11 cellular contexts compared by ENCODE assay signal in genomic region chr2:219125225-219125885, GRCh38. TPM values are rescaled to one million over a fixed set of nuclear protein-coding genes. Genes with fewer than 3 reads are reported as not detected.
DNase-seq lines count a peak whose midpoint lies in the region; ATAC-seq and TF ChIP-seq lines count a peak whose summit lies in the region.
"Had no signal": no experiment of that assay in that cellular context is flagged by ENCODE, and none has a peak within 500 bp of the region (broad histone marks: within the 10 kb centered on the region; RNA-seq: fewer than 3 reads in every experiment).

No MANE protein-coding gene starts in this region.

- no peak overlapping the region for H2AFZ ChIP-seq in Karpas-422 (ENCODE audit: low read length)

- intact Hi-C loops in vagina (cut with DNase I): no loop called here

- H3K79me2 ChIP-seq in Karpas-422 (ENCODE audit: low read length): no peaks in the 10 kb centered on the region

- H3K9me3 Mint-ChIP-seq in CD4-positive, CD25-positive, alpha-beta regulatory T cell: no peaks in the 10 kb centered on the region
- H3K9me3 Mint-ChIP-seq: T-helper 1 cell treated with Interleukin-12 subunit alpha and Interleukin-12 subunit beta and Interleukin-4 antibody, amounts not matched to agents 30 μg/mL and 1 μg/mL, for 36 hours had no signal

- no peak overlapping the region for H3K4me3 ChIP-seq in CD4-positive, CD25-positive, alpha-beta regulatory T cell (ENCODE audit: low read depth, low read length)
- H3K4me3 ChIP-seq in choroid plexus epithelial cell (ENCODE audit: low read depth, low read length): no peak overlapping the region
- H3K4me3 ChIP-seq in mucosa of rectum (ENCODE audit: low read length in 2 of 2): no peak overlapping the region
- no peak overlapping the region for H3K4me3 ChIP-seq in vagina
- no peak overlapping the region for H3K4me3 ChIP-seq in Karpas-422 (ENCODE audit: low read length)
- H3K4me3 ChIP-seq: GM12878, pancreas had no signal

- no peak overlapping the region for H3K4me3 Mint-ChIP-seq in CD4-positive, CD25-positive, alpha-beta regulatory T cell
- H3K4me3 Mint-ChIP-seq: T-helper 1 cell treated with Interleukin-12 subunit alpha and Interleukin-12 subunit beta and Interleukin-4 antibody, amounts not matched to agents 30 μg/mL and 1 μg/mL, for 36 hours had no signal

- peaks cover 18% of the 10 kb centered on the region for H3K36me3 Mint-ChIP-seq in CD4-positive, CD25-positive, alpha-beta regulatory T cell

- no peaks in the 10 kb centered on the region for H3K4me1 ChIP-seq in CD4-positive, CD25-positive, alpha-beta regulatory T cell (ENCODE audit: control insufficient read depth, insufficient read depth, low read length, poor library complexity, severe bottlenecking)
- H3K4me1 ChIP-seq in mucosa of rectum (ENCODE audit: control insufficient read depth in 2 of 2, insufficient read depth in 2 of 2, low read length in 2 of 2) (peaks cover 37 to 62% of the 10 kb centered on the region in 2 donors), vagina (peaks cover 14% of the 10 kb centered on the region), Karpas-422 (ENCODE audit: low read length) (no peaks in the 10 kb centered on the region)

- no peak for DNase-seq in CD4-positive, CD25-positive, alpha-beta regulatory T cell
- DNase-seq in LHCN-M2 (ENCODE audit: low read depth) (peak; percentile 98), choroid plexus epithelial cell (ENCODE audit: low read depth) (peak; percentile 95), vagina (ENCODE audit: extremely low spot score in 2 of 2) (no peak), Karpas-422 (no peak), NAMALWA (ENCODE audit: low spot score) (no peak)

- no peak overlapping the region for H3K4me2 ChIP-seq in Karpas-422 (ENCODE audit: low read depth, low read length, poor library complexity, severe bottlenecking)

- H3K9ac ChIP-seq in mucosa of rectum (ENCODE audit: low read depth in 1 of 2, low read length in 2 of 2) (peak overlapping the region in 1 of 2 donors; percentile 77), Karpas-422 (ENCODE audit: low read length) (no peak overlapping the region)

- no peak overlapping the region for H3K27ac ChIP-seq in CD4-positive, CD25-positive, alpha-beta regulatory T cell (ENCODE audit: insufficient read depth, low read length, poor library complexity, severe bottlenecking)
- H3K27ac ChIP-seq in mucosa of rectum (ENCODE audit: low read depth in 2 of 2, low read length in 2 of 2): peak overlapping the region; percentile 93 to 94
- no peak overlapping the region for H3K27ac ChIP-seq in vagina
- H3K27ac ChIP-seq in Karpas-422 (ENCODE audit: low read length): no peak overlapping the region

- H3K9me3 ChIP-seq in CD4-positive, CD25-positive, alpha-beta regulatory T cell (ENCODE audit: control insufficient read depth in 2 of 2, low read length in 2 of 2): no peaks in the 10 kb centered on the region
- H3K9me3 ChIP-seq in mucosa of rectum (ENCODE audit: control insufficient read depth in 2 of 2, low read length in 2 of 2): no peaks in the 10 kb centered on the region
- H3K9me3 ChIP-seq in vagina: no peaks in the 10 kb centered on the region
- no peaks in the 10 kb centered on the region for H3K9me3 ChIP-seq in Karpas-422 (ENCODE audit: low read length)
- H3K9me3 ChIP-seq: pancreas had no signal

- no peaks in the 10 kb centered on the region for H4K20me1 ChIP-seq in Karpas-422 (ENCODE audit: insufficient read depth, low read depth, low read length)

- H3K36me3 ChIP-seq in CD4-positive, CD25-positive, alpha-beta regulatory T cell (ENCODE audit: control insufficient read depth, insufficient read depth, low read length): peaks cover 11% of the 10 kb centered on the region
- no peaks in the 10 kb centered on the region for H3K36me3 ChIP-seq in mucosa of rectum (ENCODE audit: control insufficient read depth in 2 of 2, insufficient read depth in 2 of 2, low read length in 2 of 2)
- no peaks in the 10 kb centered on the region for H3K36me3 ChIP-seq in vagina
- no peaks in the 10 kb centered on the region for H3K36me3 ChIP-seq in Karpas-422 (ENCODE audit: insufficient read depth, low read length)
- H3K36me3 ChIP-seq: pancreas had no signal

- no peak for TF ChIP-seq CTCF in choroid plexus epithelial cell (conservative IDR thresholded peaks at IDR 0.05; ENCODE audit: low read depth, low read length)
- no peak for TF ChIP-seq CTCF in vagina (IDR thresholded peaks at IDR 0.05)

- ATAC-seq in CD4-positive, CD25-positive, alpha-beta regulatory T cell (ENCODE audit: low read depth in 2 of 2): no peak
- ATAC-seq in HG03097 (IDR thresholded peaks at IDR 0.05; ENCODE audit: low FRiP score, unreplicated experiment): no peak
- ATAC-seq: GM12878 had no signal

- H3K9me2 ChIP-seq in Karpas-422 (replicated peaks; ENCODE audit: insufficient read depth, low read length): no peaks in the 10 kb centered on the region

- H3K4me1 Mint-ChIP-seq in CD4-positive, CD25-positive, alpha-beta regulatory T cell: peaks cover 9 to 40% (median 17%) of the 10 kb centered on the region in 4 donors

- no peak for TF ChIP-seq POLR2A in vagina (IDR thresholded peaks at IDR 0.05)

- H3K27me3 Mint-ChIP-seq in CD4-positive, CD25-positive, alpha-beta regulatory T cell: no peaks in the 10 kb centered on the region

- no peaks in the 10 kb centered on the region for H3K27me3 ChIP-seq in CD4-positive, CD25-positive, alpha-beta regulatory T cell (ENCODE audit: control insufficient read depth, insufficient read depth, low read length)
- no peaks in the 10 kb centered on the region for H3K27me3 ChIP-seq in mucosa of rectum (ENCODE audit: control insufficient read depth in 2 of 2, insufficient read depth in 2 of 2, low read length in 2 of 2)
- no peaks in the 10 kb centered on the region for H3K27me3 ChIP-seq in vagina
- no peaks in the 10 kb centered on the region for H3K27me3 ChIP-seq in Karpas-422 (ENCODE audit: low read length)
- H3K27me3 ChIP-seq: pancreas had no signal

- H3K27ac Mint-ChIP-seq in CD4-positive, CD25-positive, alpha-beta regulatory T cell: peak overlapping the region in 2 of 3 donors; percentile 36 to 48
- H3K27ac Mint-ChIP-seq: T-helper 1 cell treated with Interleukin-12 subunit alpha and Interleukin-12 subunit beta and Interleukin-4 antibody, amounts not matched to agents 30 μg/mL and 1 μg/mL, for 36 hours had no signal

RNA-seq across cellular contexts. Expression of gene NHEJ1, which starts 35.3 kb away (rescaled TPM):
- total RNA-seq in CD4-positive, CD25-positive, alpha-beta regulatory T cell: 12.9 TPM
- 10 to 100 TPM; 24.6 to 29.1 (median 26.8) TPM for polyA plus RNA-seq in CD4-positive, CD25-positive, alpha-beta regulatory T cell
- 18.0 and 22.2 TPM in 2 replicates for total RNA-seq in LHCN-M2 (2014; rRNA removed)
- polyA plus RNA-seq in LHCN-M2 (2012): 10.3 TPM
- 17.7 TPM for total RNA-seq in vagina
- 10.4 and 21.5 TPM in 2 replicates for total RNA-seq in Karpas-422 (2014; rRNA removed; shearing (Covaris generic); ENCODE audit: low replicate concordance)

RNA-seq across cellular contexts. Expression of gene SLC23A3, which starts 44.5 kb away (rescaled TPM):
- total RNA-seq in CD4-positive, CD25-positive, alpha-beta regulatory T cell: 1.3 TPM
- polyA plus RNA-seq in CD4-positive, CD25-positive, alpha-beta regulatory T cell: not detected
- 0.06 TPM in 1 of 2 replicates, not detected in the other for total RNA-seq in LHCN-M2 (2014; rRNA removed)
- polyA plus RNA-seq in LHCN-M2 (2012): 0.05 TPM
- 5.4 TPM for total RNA-seq in vagina
- 2.7 and 3.5 TPM in 2 replicates for total RNA-seq in Karpas-422 (2014; rRNA removed; shearing (Covaris generic); ENCODE audit: low replicate concordance)

RNA-seq across cellular contexts. Expression of gene CNPPD1, which starts 51.4 kb away (rescaled TPM):
- total RNA-seq in CD4-positive, CD25-positive, alpha-beta regulatory T cell: 68.2 TPM
- 100 to 1,000 TPM; 100 to 143 (median 113) TPM for polyA plus RNA-seq in CD4-positive, CD25-positive, alpha-beta regulatory T cell
- total RNA-seq in LHCN-M2 (2014; rRNA removed): 21.3 and 22.8 TPM in 2 replicates
- 30.3 TPM for polyA plus RNA-seq in LHCN-M2 (2012)
- 32.2 TPM for total RNA-seq in vagina
- total RNA-seq in Karpas-422 (2014; rRNA removed; shearing (Covaris generic); ENCODE audit: low replicate concordance): 38.7 and 64.8 TPM in 2 replicates

RNA-seq across cellular contexts. Expression of gene RETREG2, which starts 52.7 kb away (rescaled TPM):
- total RNA-seq in CD4-positive, CD25-positive, alpha-beta regulatory T cell: 84.7 TPM
- polyA plus RNA-seq in CD4-positive, CD25-positive, alpha-beta regulatory T cell: 10 to 100 TPM; 62.8 to 89.7 (median 72.1) TPM
- total RNA-seq in LHCN-M2 (2014; rRNA removed) (70.3 and 88.3 TPM in 2 replicates), vagina (43.7 TPM)
- 85.3 TPM for polyA plus RNA-seq in LHCN-M2 (2012)
- 61.1 and 93.8 TPM in 2 replicates for total RNA-seq in Karpas-422 (2014; rRNA removed; shearing (Covaris generic); ENCODE audit: low replicate concordance)

Comparison
In these comparisons a context has a peak if more than half of its experiments do, and no peak if none do; other contexts are left out.
1. DNase-seq: peak in LHCN-M2 (single experiment) and choroid plexus epithelial cell (single experiment); none in CD4-positive, CD25-positive, alpha-beta regulatory T cell (0 of 3), vagina (0 of 2), Karpas-422 (single experiment) and NAMALWA (single experiment).
2. H3K27ac ChIP-seq: peak in mucosa of rectum (2 of 2); none in CD4-positive, CD25-positive, alpha-beta regulatory T cell (single experiment), vagina (single experiment) and Karpas-422 (single experiment).